1 cellular context compared by ENCODE assay signal in genomic region chr3:185767324-185767688, GRCh38.
TF ChIP-seq lines count a peak whose summit lies in the region.

No MANE protein-coding gene starts in this region.

TF ChIP-seq in K562, 482 proteins besides CTCF, POLR2A, EP300 and RAD21:
- TF ChIP-seq MCM3 (IDR thresholded peaks at IDR 0.05): no peak
- TF ChIP-seq ILF3 (IDR thresholded peaks at IDR 0.05; ENCODE audit: borderline replicate concordance): no peak
- TF ChIP-seq ZNF239 (CRISPR knock-in tag; IDR thresholded peaks at IDR 0.05): peak; percentile 91
- TF ChIP-seq ZNF253 (CRISPR knock-in tag; conservative IDR thresholded peaks at IDR 0.05): no peak
- TF ChIP-seq CEBPZ (IDR thresholded peaks at IDR 0.05; ENCODE audit: borderline replicate concordance, low read depth, low read length): no peak
- TF ChIP-seq ARNT (IDR thresholded peaks at IDR 0.05): no peak
- no peak for TF ChIP-seq RBM22 (IDR thresholded peaks at IDR 0.05; ENCODE audit: low read depth, low read length, poor library complexity, severe bottlenecking)
- TF ChIP-seq NFIC (IDR thresholded peaks at IDR 0.05): no peak
- TF ChIP-seq CBX8 (IDR thresholded peaks at IDR 0.05; ENCODE audit: borderline replicate concordance, extremely low read depth, low read depth, low read length, poor library complexity, severe bottlenecking): no peak
- no peak for TF ChIP-seq ZBTB11 (CRISPR knock-in tag; IDR thresholded peaks at IDR 0.05)
- no peak for TF ChIP-seq PREB (CRISPR knock-in tag; IDR thresholded peaks at IDR 0.05)
- no peak for TF ChIP-seq PBX2 (CRISPR knock-in tag; IDR thresholded peaks at IDR 0.05; ENCODE audit: low read depth)
- TF ChIP-seq PBX2 (tag; conservative IDR thresholded peaks at IDR 0.05; ENCODE audit: low read depth): no peak
- no peak for TF ChIP-seq ZNF280B (CRISPR knock-in tag; IDR thresholded peaks at IDR 0.05)
- no peak for TF ChIP-seq BMI1 (IDR thresholded peaks at IDR 0.05; ENCODE audit: low read length)
- peak; percentile 25 for TF ChIP-seq RBM25 (IDR thresholded peaks at IDR 0.05; ENCODE audit: low read depth, low read length, severe bottlenecking)
